10 cellular contexts compared by ENCODE assay signal in genomic region chr17:16262201-16262600, GRCh38.
"Had no signal": no experiment of that assay in that cellular context is flagged by ENCODE, and none has a peak within 500 bp of the region (broad histone marks: within the 10 kb centered on the region; RNA-seq: fewer than 3 reads in every experiment).

No MANE protein-coding gene starts in this region.

- H3K4me1 ChIP-seq: HAP-1 had no signal

- FAIRE-seq: H1, H54 had no signal

- H3K4me2 ChIP-seq: GM23338 had no signal

- H3K9me3 ChIP-seq: HAP-1 had no signal

- ATAC-seq: GM23338, HCT116 had no signal

- H3K36me3 ChIP-seq: HAP-1 had no signal

- H3K9ac ChIP-seq: GM23248 had no signal

- H3K4me1 Mint-ChIP-seq: GM23338, H9 had no signal

- H3K27ac Mint-ChIP-seq: GM23338, H9, HFFc6 had no signal

- H3K27ac ChIP-seq: GM23248 had no signal

- H3K4me3 ChIP-seq: GM23248, GM23338, HAP-1 had no signal

- H3K4me3 Mint-ChIP-seq: GM23338, H9, HFFc6 had no signal

- H3K9me3 Mint-ChIP-seq: H9, HFFc6 had no signal

- DNase-seq: GM23248, H7, H9, HCEC 1CT, HFFc6 had no signal

- H2AFZ ChIP-seq: GM23248, GM23338 had no signal
